8 cellular contexts compared by ENCODE assay signal in genomic region chr13:77697208-77698103, GRCh38. TPM values are rescaled to one million over a fixed set of nuclear protein-coding genes. Genes with fewer than 3 reads are reported as not detected.
DNase-seq lines count a peak whose midpoint lies in the region; ATAC-seq and TF ChIP-seq lines count a peak whose summit lies in the region.

SLAIN1 (plus strand) TSS chr13:77697687; CDS start chr13:77697914, 227 bp downstream.

- peak; percentile 98 for DNase-seq in D341Med (ENCODE audit: low spot score)
- peak; percentile 83 to 87 for DNase-seq in activated T-cell treated with anti-CD3 and anti-CD28 coated beads, Interleukin-2, amount 50 U/mL, for 48 hours
- no peak for DNase-seq in fibroblast of the aortic adventitia (ENCODE audit: low read depth)
- DNase-seq in nephron progenitor cell, result peak; percentile 84
- peak; percentile 82 for DNase-seq in stimulated activated naive CD8-positive, alpha-beta T cell treated with anti-CD3 and anti-CD28 coated beads, Interleukin-15, amount 100 ng/mL, for 72 hours

- H3K4me1 Mint-ChIP-seq in nephron progenitor cell, result peaks cover 23% of the 10 kb centered on the region
- H3K4me1 Mint-ChIP-seq in stimulated activated naive CD8-positive, alpha-beta T cell treated with anti-CD3 and anti-CD28 coated beads, Interleukin-15, amount 100 ng/mL, for 72 hours, result peaks cover 33% of the 10 kb centered on the region

- H3K36me3 Mint-ChIP-seq in nephron progenitor cell (ENCODE audit: low read depth), result no peaks in the 10 kb centered on the region

- TF ChIP-seq CTCF in fibroblast of the aortic adventitia (IDR thresholded peaks at IDR 0.05; ENCODE audit: insufficient read depth, low read length), result no peak
- no peak for TF ChIP-seq CTCF in nephron progenitor cell (IDR thresholded peaks at IDR 0.05)

- no peak for TF ChIP-seq EP300 in Ishikawa (IDR thresholded peaks at IDR 0.05; ENCODE audit: borderline replicate concordance)

- no peaks in the 10 kb centered on the region for H3K9me3 Mint-ChIP-seq in nephron progenitor cell
- H3K9me3 Mint-ChIP-seq in stimulated activated naive CD8-positive, alpha-beta T cell treated with anti-CD3 and anti-CD28 coated beads, Interleukin-15, amount 100 ng/mL, for 72 hours, result no peaks in the 10 kb centered on the region

- H3K27me3 Mint-ChIP-seq in nephron progenitor cell (ENCODE audit: low read depth, poor library complexity), result peaks cover 55% of the 10 kb centered on the region
- H3K27me3 Mint-ChIP-seq in stimulated activated naive CD8-positive, alpha-beta T cell treated with anti-CD3 and anti-CD28 coated beads, Interleukin-15, amount 100 ng/mL, for 72 hours, result no peaks in the 10 kb centered on the region

- H3K4me3 ChIP-seq in fibroblast of the aortic adventitia (ENCODE audit: low read depth, low read length), result peak within 1 kb of the TSS; percentile 56

- ATAC-seq in GM21447 (IDR thresholded peaks at IDR 0.05; ENCODE audit: unreplicated experiment), result peak; percentile 61
- ATAC-seq in stimulated activated naive CD8-positive, alpha-beta T cell treated with anti-CD3 and anti-CD28 coated beads, Interleukin-15, amount 100 ng/mL, for 72 hours, result peak; percentile 81

- H3K4me3 Mint-ChIP-seq in nephron progenitor cell, result peak within 1 kb of the TSS; percentile 95
- peak within 1 kb of the TSS; percentile 92 to 98 for H3K4me3 Mint-ChIP-seq in stimulated activated naive CD8-positive, alpha-beta T cell treated with anti-CD3 and anti-CD28 coated beads, Interleukin-15, amount 100 ng/mL, for 72 hours

- no peak for TF ChIP-seq RAD21 in Ishikawa (IDR thresholded peaks at IDR 0.05; ENCODE audit: low read depth)

- H3K27ac Mint-ChIP-seq in nephron progenitor cell, result no peak within 1 kb of the TSS
- peak within 1 kb of the TSS; percentile 40 to 92 for H3K27ac Mint-ChIP-seq in stimulated activated naive CD8-positive, alpha-beta T cell treated with anti-CD3 and anti-CD28 coated beads, Interleukin-15, amount 100 ng/mL, for 72 hours

TF ChIP-seq in Ishikawa, 13 proteins besides CTCF, POLR2A, EP300 and RAD21:
- TF ChIP-seq CREB1 (IDR thresholded peaks at IDR 0.05; ENCODE audit: low read depth) (no peak), REST (IDR thresholded peaks at IDR 0.05; ENCODE audit: low read depth) (no peak), ZBTB7A (IDR thresholded peaks at IDR 0.05; ENCODE audit: low read depth) (peak; percentile 73; the same call in 1 of the 2 replicates), CEBPB (IDR thresholded peaks at IDR 0.05) (no peak), MAX (IDR thresholded peaks at IDR 0.05) (peak; percentile 76), TAF1 (IDR thresholded peaks at IDR 0.05; ENCODE audit: low read depth) (peak; percentile 47; the same call in 1 of the 2 replicates), USF1 (IDR thresholded peaks at IDR 0.05) (no peak), TCF12 (IDR thresholded peaks at IDR 0.05; ENCODE audit: low read depth) (no peak), YY1 (IDR thresholded peaks at IDR 0.05; ENCODE audit: low read depth) (peak; percentile 48), FOXM1 (IDR thresholded peaks at IDR 0.05; ENCODE audit: borderline replicate concordance, low read depth) (no peak), EGR1 (IDR thresholded peaks at IDR 0.05) (no peak), TEAD4 (IDR thresholded peaks at IDR 0.05) (no peak), NFIC (IDR thresholded peaks at IDR 0.05) (no peak)

TF ChIP-seq in PFSK-1, 5 proteins besides CTCF, POLR2A, EP300 and RAD21:
- TF ChIP-seq TAF1 (IDR thresholded peaks at IDR 0.05; ENCODE audit: borderline replicate concordance, insufficient read depth, low read length) (no peak), FOXP2 (optimal IDR thresholded peaks at IDR 0.05; ENCODE audit: borderline replicate concordance, extremely low read depth, extremely low read length, insufficient read depth) (peak; percentile 27)

RNA-seq across cellular contexts. Expression of gene SLAIN1, which starts in this region (rescaled TPM):
- polyA plus RNA-seq in PFSK-1 (2012; ENCODE audit: insufficient read length, low read depth), result 0.58 TPM
- total RNA-seq in fibroblast of the aortic adventitia (ENCODE audit: low replicate concordance), result 0.72 TPM in 1 of 2 replicates, not detected in the other
